In the genomic region with DNA sequence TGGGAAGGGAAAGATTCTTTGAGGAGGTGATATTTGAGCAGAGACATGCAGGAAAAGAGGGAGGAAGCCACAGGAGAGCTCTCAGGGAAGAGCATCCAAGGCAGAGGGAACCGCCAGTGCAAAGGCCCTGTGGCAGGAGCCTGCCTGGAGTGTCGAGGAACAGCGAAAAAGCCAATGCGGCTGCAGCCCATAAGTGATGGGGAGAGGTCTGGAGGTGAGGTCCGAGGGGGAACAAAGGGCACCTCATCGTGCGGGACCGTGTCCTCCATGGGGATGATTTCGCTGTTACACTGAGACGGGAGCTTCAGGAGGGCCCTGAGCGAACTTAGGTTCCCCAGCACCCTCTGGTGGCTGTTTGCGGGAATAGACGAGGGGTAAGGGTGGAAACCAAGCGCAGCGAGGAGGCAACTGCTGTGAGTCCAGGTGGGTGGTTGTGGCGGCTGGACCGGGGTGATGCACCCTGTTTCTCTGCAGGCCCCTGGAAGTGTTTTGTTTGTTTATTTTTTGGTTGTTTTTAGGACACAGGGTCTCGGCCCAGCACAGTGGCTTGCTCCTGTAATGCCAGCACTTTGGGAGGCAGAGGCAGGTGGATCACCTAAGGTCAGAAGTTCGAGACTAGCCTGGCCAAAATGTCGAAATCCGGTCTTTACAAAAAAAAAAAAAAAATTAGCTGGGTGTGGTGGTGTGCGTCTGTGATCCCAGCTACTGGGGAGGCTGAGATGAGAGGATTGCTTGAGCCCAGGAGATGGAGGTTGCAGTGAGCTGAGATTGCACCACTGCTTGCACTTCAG, we compare ENCODE assay signal across 8 cellular contexts. TPM values are rescaled to one million over a fixed set of nuclear protein-coding genes. Genes with fewer than 3 reads are reported as not detected.
A peak's percentile ranks its signal among the peaks of the same experiment; 100 is the strongest.
DNase-seq lines count a peak whose midpoint lies in the region; ATAC-seq, FAIRE-seq and TF ChIP-seq lines count a peak whose summit lies in the region.

No MANE protein-coding gene starts in this region.

- H3K4me1 ChIP-seq in adrenal gland (replicated peaks in 1 of 2) (no peaks in the 10 kb centered on the region), hepatocyte (ENCODE audit: insufficient read depth) (no peaks in the 10 kb centered on the region), small intestine (ENCODE audit: control insufficient read depth in 2 of 2, insufficient read depth in 1 of 2, low read depth in 1 of 2, low read length in 1 of 2) (no peaks in the 10 kb centered on the region)

- peaks cover 0 to 4% of the 10 kb centered on the region in 2 donors for H3K36me3 ChIP-seq in adrenal gland (replicated peaks in 1 of 2)
- no peaks in the 10 kb centered on the region for H3K36me3 ChIP-seq in hepatocyte (replicated peaks; ENCODE audit: insufficient read depth, low read depth)
- H3K36me3 ChIP-seq in small intestine (ENCODE audit: control insufficient read depth in 2 of 2, insufficient read depth in 2 of 2, low read length in 2 of 2) = peaks cover 0 to under 1% of the 10 kb centered on the region in 2 donors

- DNase-seq in NCI-H128 (lab: John Stamatoyannopoulos, UW; ENCODE audit: unreplicated experiment) = peak; percentile 28
- peak; percentile 40 to 65 (median 43) for DNase-seq in T-helper 17 cell
- peak; percentile 71 to 89 (median 81) for DNase-seq in adrenal gland
- DNase-seq in hepatocyte (ENCODE audit: low spot score) = peak; percentile 89
- DNase-seq in small intestine = peak; percentile 81

- H3K27me3 ChIP-seq in adrenal gland (no peaks in the 10 kb centered on the region), hepatocyte (no peaks in the 10 kb centered on the region), small intestine (ENCODE audit: control insufficient read depth in 2 of 2, insufficient read depth in 2 of 2, low read length in 2 of 2) (no peaks in the 10 kb centered on the region)

- H3K9me3 ChIP-seq in T-helper 17 cell (ENCODE audit: control insufficient read depth, low read length, poor library complexity, severe bottlenecking) (no peaks in the 10 kb centered on the region), adrenal gland (replicated peaks in 1 of 3) (no peaks in the 10 kb centered on the region), hepatocyte (ENCODE audit: low read depth) (no peaks in the 10 kb centered on the region), small intestine (ENCODE audit: control insufficient read depth, low read depth) (no peaks in the 10 kb centered on the region)

- H3K36me3 Mint-ChIP-seq in T-helper 17 cell (ENCODE audit: low read depth) = peaks cover 4% of the 10 kb centered on the region

- H2AFZ ChIP-seq in hepatocyte = no peak overlapping the region

- intact Hi-C loops in adrenal gland (cut with DNase I) = loop anchor here in 1 of 2 donors (10.0 kb wide), 1 partner anchor 173 kb away; no protein-coding TSS in a partner anchor

- no peak for TF ChIP-seq POLR2A in adrenal gland (IDR thresholded peaks at IDR 0.05)

- peaks cover 24% of the 10 kb centered on the region for H3K27me3 Mint-ChIP-seq in T-helper 17 cell

- TF ChIP-seq CTCF in GM12873 (IDR thresholded peaks at IDR 0.05; ENCODE audit: insufficient read depth, low read depth, low read length, missing control alignments) (peak; percentile 96), adrenal gland (IDR thresholded peaks at IDR 0.05) (peak; percentile 67 to 89 (median 82)), hepatocyte (IDR thresholded peaks at IDR 0.05; ENCODE audit: poor library complexity) (peak; percentile 77)

- H4K20me1 ChIP-seq in hepatocyte (ENCODE audit: insufficient read depth, poor library complexity, severe bottlenecking) = no peaks in the 10 kb centered on the region

- no peaks in the 10 kb centered on the region for H3K79me2 ChIP-seq in hepatocyte

- H3K4me3 Mint-ChIP-seq in T-helper 17 cell = no peak overlapping the region

- ATAC-seq in T-helper 17 cell (peak; percentile 91), GM18858 (IDR thresholded peaks at IDR 0.05; ENCODE audit: unreplicated experiment) (no peak), GM21423 (IDR thresholded peaks at IDR 0.05; ENCODE audit: unreplicated experiment) (no peak)

- H3K4me3 ChIP-seq in adrenal gland (no peak overlapping the region), hepatocyte (no peak overlapping the region), small intestine (ENCODE audit: low read depth in 1 of 2, low read length in 2 of 2) (no peak overlapping the region)

- H3K4me1 Mint-ChIP-seq in T-helper 17 cell = peaks cover 7% of the 10 kb centered on the region

- H3K4me2 ChIP-seq in hepatocyte = no peak overlapping the region

- H3K27ac Mint-ChIP-seq in T-helper 17 cell = no peak overlapping the region

- H3K27ac ChIP-seq in adrenal gland (no peak overlapping the region), hepatocyte (no peak overlapping the region), small intestine (ENCODE audit: low read depth in 1 of 2, low read length in 1 of 2) (no peak overlapping the region)

- WGBS in adrenal gland, 4 donors = 19 to 21% (median 19%) methylated on average over 22 of the region's 22 CpGs
- WGBS in hepatocyte (ENCODE audit: low lambda C conversion rate, missing lambda C conversion rate) = 28% methylated on average over 22 of the region's 22 CpGs
- 17 to 22% (median 22%) methylated on average over 21 to 22 of the region's 22 CpGs for whole genome bisulfite sequencing in small intestine, 3 donors

- no peaks in the 10 kb centered on the region for H3K9me2 ChIP-seq in hepatocyte (replicated peaks; ENCODE audit: insufficient read depth)

- FAIRE-seq in small intestine (lab: Jason Lieb, UNC) = no peak

RNA-seq across cellular contexts. Expression of a gene that starts 5.9 kb away (rescaled TPM):
- total RNA-seq in T-helper 17 cell (under 1 TPM in 1 of 2 donors, not detected in 1; 0.70 TPM), adrenal gland (100 to 1,000 TPM in 6 of 8 donors, 10 to 100 TPM in 2; 60.6 to 170 (median 123) TPM), hepatocyte (17.8 and 20.8 TPM in 2 replicates)
- polyA plus RNA-seq in adrenal gland (100 to 1,000 TPM in 1 of 3 donors, 10 to 100 TPM in 2; 34.1 to 101 (median 73.4) TPM), hepatocyte (104 and 120 TPM in 2 replicates), small intestine (10 to 100 TPM in 1 of 3 donors, 1 to 10 TPM in 1, under 1 TPM in 1; 0.89 to 35.1 (median 7.3) TPM)

RNA-seq across cellular contexts. Expression of a gene that starts 38.0 kb away (rescaled TPM):
- total RNA-seq in T-helper 17 cell (100 to 1,000 TPM; 742 to 873 TPM), adrenal gland (100 to 1,000 TPM; 170 to 420 (median 325) TPM), hepatocyte (93.3 and 139 TPM in 2 replicates)
- polyA plus RNA-seq in adrenal gland (100 to 1,000 TPM; 119 to 375 (median 359) TPM), hepatocyte (91.5 and 96.7 TPM in 2 replicates), small intestine (100 to 1,000 TPM; 290 to 621 (median 552) TPM)

Comparison
In these comparisons a context has a peak if more than half of its experiments do, and no peak if none do; other contexts are left out.
1. DNase-seq: peak in every context shown above with its lines; median percentile 89 in hepatocyte; 81 in adrenal gland; 81 in small intestine; 43 in T-helper 17 cell; 28 in NCI-H128.
2. RNA of a gene that starts 5.9 kb away (total RNA-seq): 60.6 to 170 TPM in adrenal gland and 17.8 to 20.8 TPM in hepatocyte; 0.70 TPM in T-helper 17 cell; every median in the first group is over 10 times any median in the second.
3. Peak in every context shown above with its lines, with median percentiles within 50 percentile points of each other: CTCF ChIP-seq.